In the genomic region with DNA sequence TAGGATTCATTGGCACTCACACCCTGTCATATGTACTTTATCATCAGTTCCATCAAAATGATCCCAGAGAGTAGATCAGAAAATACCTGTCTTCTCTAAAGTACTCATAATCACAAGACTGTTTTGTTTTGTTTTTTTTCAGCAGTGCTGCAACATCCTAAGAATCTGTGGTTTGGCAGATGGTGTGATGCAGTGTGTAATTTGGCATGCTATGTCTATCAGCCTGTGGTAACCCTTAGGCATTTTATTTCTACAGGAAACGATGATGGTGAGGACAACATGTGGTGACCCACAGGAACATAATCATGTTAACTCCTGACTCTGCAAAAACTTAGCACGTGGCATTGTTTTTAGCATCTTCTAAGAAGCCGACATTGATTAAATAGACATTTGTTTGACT, we compare ENCODE assay signal across 16 cellular contexts.
DNase-seq lines count a peak whose midpoint lies in the region; ATAC-seq and TF ChIP-seq lines count a peak whose summit lies in the region.
"Had no signal": no experiment of that assay in that cellular context is flagged by ENCODE, and none has a peak within 500 bp of the region (broad histone marks: within the 10 kb centered on the region; RNA-seq: fewer than 3 reads in every experiment).

No MANE protein-coding gene starts in this region.

- H3K36me3 ChIP-seq in DND-41 (ENCODE audit: insufficient read depth, low read length): no peaks in the 10 kb centered on the region
- no peaks in the 10 kb centered on the region for H3K36me3 ChIP-seq in mammary epithelial cell (ENCODE audit: insufficient read depth, low read length)

- H3K4me3 ChIP-seq in DND-41 (ENCODE audit: low read depth in 1 of 2, low read length in 2 of 2): no peak overlapping the region
- no peak overlapping the region for H3K4me3 ChIP-seq in mammary epithelial cell (replicated peaks in 1 of 3; ENCODE audit: insufficient read depth in 1 of 3, low read depth in 2 of 3, low read length in 3 of 3)
- H3K4me3 ChIP-seq: GM12878, skin epidermis had no signal

- dilution Hi-C loops in mammary epithelial cell (cut with HindIII; ENCODE audit: low sequenced_read_pairs): no loop called here

- H3K4me3 Mint-ChIP-seq in stimulated activated effector memory CD8-positive, alpha-beta T cell treated with anti-CD3 and anti-CD28 coated beads, Interleukin-12 subunit alpha, Interleukin-12 subunit beta, amount 100 ng/mL, for 72 hours: no peak overlapping the region
- H3K4me3 Mint-ChIP-seq: activated naive CD8-positive, alpha-beta T cell; CD8-positive, alpha-beta memory T cell; endodermal cell; naive thymus-derived CD8-positive, alpha-beta T cell; T-helper 2 cell treated with Interferon-gamma antibody and Interleukin-4, amounts not matched to agents 5 μg/mL and 100 μg/mL, for 36 hours had no signal

- in situ Hi-C loops in mammary epithelial cell (cut with MboI; ENCODE audit: low sequenced_read_pairs in 2 of 2): no loop called here

- H3K4me2 ChIP-seq in DND-41 (ENCODE audit: insufficient read depth, low read length) (peak overlapping the region; percentile 14; the same call in 1 of the 2 replicates), mammary epithelial cell (ENCODE audit: insufficient read depth, low read depth, low read length) (no peak overlapping the region)

- H3K27me3 ChIP-seq in DND-41 (ENCODE audit: insufficient read depth, low read length, poor library complexity): no peaks in the 10 kb centered on the region
- H3K27me3 ChIP-seq in mammary epithelial cell (ENCODE audit: insufficient read depth, low read length): no peaks in the 10 kb centered on the region

- H3K4me1 Mint-ChIP-seq in stimulated activated effector memory CD8-positive, alpha-beta T cell treated with anti-CD3 and anti-CD28 coated beads, Interleukin-12 subunit alpha, Interleukin-12 subunit beta, amount 100 ng/mL, for 72 hours: no peaks in the 10 kb centered on the region
- H3K4me1 Mint-ChIP-seq: CD8-positive, alpha-beta memory T cell; endodermal cell; naive thymus-derived CD8-positive, alpha-beta T cell had no signal

- H3K9ac ChIP-seq in DND-41 (ENCODE audit: low read depth, low read length) (no peak overlapping the region), mammary epithelial cell (ENCODE audit: insufficient read depth, low read length) (no peak overlapping the region)

- CTCF ChIA-PET in mammary epithelial cell (lab: Charles Lee; ENCODE audit: low non-redundant PET): no interaction called here

- no peaks in the 10 kb centered on the region for H3K36me3 Mint-ChIP-seq in stimulated activated effector memory CD8-positive, alpha-beta T cell treated with anti-CD3 and anti-CD28 coated beads, Interleukin-12 subunit alpha, Interleukin-12 subunit beta, amount 100 ng/mL, for 72 hours
- H3K36me3 Mint-ChIP-seq: activated naive CD8-positive, alpha-beta T cell; CD8-positive, alpha-beta memory T cell had no signal

- H3K4me1 ChIP-seq in DND-41 (ENCODE audit: insufficient read depth, low read length): peaks cover 17% of the 10 kb centered on the region
- H3K4me1 ChIP-seq in mammary epithelial cell (ENCODE audit: insufficient read depth, low read length): no peaks in the 10 kb centered on the region

- H3K27ac ChIP-seq in DND-41 (ENCODE audit: low read length) (no peak overlapping the region), mammary epithelial cell (ENCODE audit: insufficient read depth, low read depth, low read length) (no peak overlapping the region)

- intact Hi-C loops in mammary epithelial cell (cut with micrococcal nuclease): no loop called here

- 0% methylated on average over 3 of the region's 3 CpGs for WGBS in mammary epithelial cell (ENCODE audit: low coverage, missing lambda C conversion rate)

- no peak for TF ChIP-seq CTCF in DND-41 (IDR thresholded peaks at IDR 0.05; ENCODE audit: borderline replicate concordance, extremely low read depth, low read length, poor library complexity, severe bottlenecking)
- no peak for TF ChIP-seq CTCF in mammary epithelial cell (conservative IDR thresholded peaks at IDR 0.05 in 1 of 2, IDR thresholded peaks at IDR 0.05 in 1 of 2; ENCODE audit: extremely low read depth in 1 of 2, insufficient read depth in 1 of 2, low read depth in 1 of 2, low read length in 2 of 2)

- peaks cover 12% of the 10 kb centered on the region for H3K9me3 Mint-ChIP-seq in stimulated activated effector memory CD8-positive, alpha-beta T cell treated with anti-CD3 and anti-CD28 coated beads, Interleukin-12 subunit alpha, Interleukin-12 subunit beta, amount 100 ng/mL, for 72 hours

- no peaks in the 10 kb centered on the region for H3K79me2 ChIP-seq in DND-41 (ENCODE audit: insufficient read depth, low read length)
- H3K79me2 ChIP-seq in mammary epithelial cell (ENCODE audit: insufficient read depth, low read length): no peaks in the 10 kb centered on the region

- BruUV-seq in mammary epithelial cell (replicated peaks; lab: Mats Ljungman, UMichigan): no TSS peak

- H2AFZ ChIP-seq in DND-41 (ENCODE audit: low read depth, low read length): no peak overlapping the region
- H2AFZ ChIP-seq in mammary epithelial cell (ENCODE audit: low read depth, low read length): no peak overlapping the region

- peak; percentile 99 for ATAC-seq in DND-41 (ENCODE audit: insufficient read depth, low read depth)
- no peak for ATAC-seq in stimulated activated effector memory CD8-positive, alpha-beta T cell treated with anti-CD3 and anti-CD28 coated beads, Interleukin-12 subunit alpha, Interleukin-12 subunit beta, amount 100 ng/mL, for 72 hours
- ATAC-seq in GM19467 (IDR thresholded peaks at IDR 0.05; ENCODE audit: unreplicated experiment): no peak
- ATAC-seq: GM12878; naive thymus-derived CD8-positive, alpha-beta T cell had no signal

- no peak overlapping the region for H3K27ac Mint-ChIP-seq in stimulated activated effector memory CD8-positive, alpha-beta T cell treated with anti-CD3 and anti-CD28 coated beads, Interleukin-12 subunit alpha, Interleukin-12 subunit beta, amount 100 ng/mL, for 72 hours
- H3K27ac Mint-ChIP-seq: activated naive CD8-positive, alpha-beta T cell; CD8-positive, alpha-beta memory T cell; endodermal cell; naive thymus-derived CD8-positive, alpha-beta T cell; T-helper 2 cell treated with Interferon-gamma antibody and Interleukin-4, amounts not matched to agents 5 μg/mL and 100 μg/mL, for 36 hours had no signal

- H3K9me3 ChIP-seq in DND-41 (ENCODE audit: insufficient read depth, low read length, severe bottlenecking) (no peaks in the 10 kb centered on the region), mammary epithelial cell (replicated peaks; ENCODE audit: insufficient read depth, low read length) (peaks cover 3% of the 10 kb centered on the region)

- DNase-seq in DND-41 (peak; percentile 53), NCI-H446 treated with DMSO at 0.1 percent for 48 hours (lab: John Stamatoyannopoulos, UW) (peak; percentile 66), mammary epithelial cell (peak; percentile 76), non-pigmented ciliary epithelial cell (ENCODE audit: low read depth) (peak; percentile 89), NCI-H524 treated with DMSO at 0.1 percent for 48 hours (lab: John Stamatoyannopoulos, UW) (no peak), activated gamma-delta T cell treated with Interleukin-2 at 50 U/mL for 16 hours (no peak)
- DNase-seq in stimulated activated effector memory CD8-positive, alpha-beta T cell treated with anti-CD3 and anti-CD28 coated beads, Interleukin-12 subunit alpha, Interleukin-12 subunit beta, amount 100 ng/mL, for 72 hours (ENCODE audit: low spot score in 2 of 2): no peak
- DNase-seq: CD8-positive, alpha-beta memory T cell; endodermal cell; naive thymus-derived CD8-positive, alpha-beta T cell; trophoblast cell had no signal

- H4K20me1 ChIP-seq in DND-41 (ENCODE audit: insufficient read depth, low read length) (no peaks in the 10 kb centered on the region), mammary epithelial cell (ENCODE audit: insufficient read depth, low read length) (no peaks in the 10 kb centered on the region)

Comparison
In these comparisons a context has a peak if more than half of its experiments do, and no peak if none do; other contexts are left out.
1. DNase-seq: peak in DND-41 (single experiment), NCI-H446 treated with DMSO at 0.1 percent for 48 hours (single experiment), mammary epithelial cell (single experiment) and non-pigmented ciliary epithelial cell (single experiment); none in NCI-H524 treated with DMSO at 0.1 percent for 48 hours (single experiment), stimulated activated effector memory CD8-positive, alpha-beta T cell treated with anti-CD3 and anti-CD28 coated beads, Interleukin-12 subunit alpha, Interleukin-12 subunit beta, amount 100 ng/mL, for 72 hours (0 of 2) and activated gamma-delta T cell treated with Interleukin-2 at 50 U/mL for 16 hours (single experiment).